In the genomic region with DNA sequence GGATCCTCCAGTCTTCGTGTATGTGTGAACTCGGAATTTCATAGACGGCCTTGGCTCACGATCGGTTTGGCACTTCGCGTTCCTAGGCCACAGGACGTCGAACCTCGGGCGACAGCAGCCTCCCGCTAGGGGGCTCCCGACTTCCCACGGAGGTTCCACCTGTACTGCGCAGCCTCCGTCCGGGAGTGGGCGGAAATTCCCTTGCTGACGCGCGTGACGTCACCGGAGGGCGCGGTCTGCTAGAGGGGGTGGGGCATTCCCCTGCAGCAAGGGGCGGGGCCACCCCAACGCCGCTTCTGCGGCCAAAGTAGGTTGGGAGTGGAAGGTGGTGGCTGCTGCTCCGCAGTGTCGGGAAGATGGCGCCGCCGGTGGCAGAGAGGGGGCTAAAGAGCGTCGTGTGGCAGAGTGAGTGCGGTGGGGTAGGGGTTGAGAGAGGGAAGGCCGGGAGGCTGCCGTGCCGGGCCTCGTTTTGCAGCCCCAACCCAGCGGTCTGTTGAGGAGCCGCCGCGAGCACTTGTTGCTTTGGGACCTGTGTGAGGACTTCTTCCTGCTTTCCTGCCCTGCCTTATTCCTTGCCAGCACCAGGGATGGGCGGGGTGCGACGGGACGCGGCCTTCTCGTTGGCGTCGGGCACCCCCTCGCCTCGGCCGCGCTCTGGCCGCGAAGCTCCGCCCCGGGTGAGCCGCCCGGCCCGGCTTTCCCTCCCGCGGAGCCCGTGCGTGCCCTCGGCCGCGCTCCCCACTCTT, we compare ENCODE assay signal across 1 cellular context.
A peak's percentile ranks its signal among the peaks of the same experiment; 100 is the strongest.
TF ChIP-seq lines count a peak whose summit lies in the region.

A gene with protein sequence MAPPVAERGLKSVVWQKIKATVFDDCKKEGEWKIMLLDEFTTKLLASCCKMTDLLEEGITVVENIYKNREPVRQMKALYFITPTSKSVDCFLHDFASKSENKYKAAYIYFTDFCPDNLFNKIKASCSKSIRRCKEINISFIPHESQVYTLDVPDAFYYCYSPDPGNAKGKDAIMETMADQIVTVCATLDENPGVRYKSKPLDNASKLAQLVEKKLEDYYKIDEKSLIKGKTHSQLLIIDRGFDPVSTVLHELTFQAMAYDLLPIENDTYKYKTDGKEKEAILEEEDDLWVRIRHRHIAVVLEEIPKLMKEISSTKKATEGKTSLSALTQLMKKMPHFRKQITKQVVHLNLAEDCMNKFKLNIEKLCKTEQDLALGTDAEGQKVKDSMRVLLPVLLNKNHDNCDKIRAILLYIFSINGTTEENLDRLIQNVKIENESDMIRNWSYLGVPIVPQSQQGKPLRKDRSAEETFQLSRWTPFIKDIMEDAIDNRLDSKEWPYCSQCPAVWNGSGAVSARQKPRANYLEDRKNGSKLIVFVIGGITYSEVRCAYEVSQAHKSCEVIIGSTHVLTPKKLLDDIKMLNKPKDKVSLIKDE (plus strand): TSS at position 293 of the 746 bp plus-strand sequence. CDS start 64 bp downstream, at position 357.

TF ChIP-seq in HepG2, 621 proteins besides CTCF, POLR2A, EP300 and RAD21 (continued from another document and continues in another):
- TF ChIP-seq HMGXB3 (CRISPR knock-in tag; IDR thresholded peaks at IDR 0.05; ENCODE audit: borderline replicate concordance), result peak; percentile 79
- TF ChIP-seq KDM2A (CRISPR knock-in tag; IDR thresholded peaks at IDR 0.05; ENCODE audit: borderline replicate concordance, low read depth), result peak; percentile 88; the same call in 1 of the 2 replicates
- no peak; the same call in 1 of the 2 replicates for TF ChIP-seq CENPBD1 (CRISPR knock-in tag; IDR thresholded peaks at IDR 0.05; ENCODE audit: borderline replicate concordance, low read depth)
- TF ChIP-seq TARDBP (CRISPR knock-in tag; IDR thresholded peaks at IDR 0.05), result peak; percentile 32; the same call in 1 of the 2 replicates
- TF ChIP-seq MED8 (CRISPR knock-in tag; IDR thresholded peaks at IDR 0.05; ENCODE audit: insufficient replicate concordance), result no peak
- 0 out of 2 replicates have a peak, but pooled peaks have one; percentile 27 for TF ChIP-seq KDM1A (CRISPR knock-in tag; IDR thresholded peaks at IDR 0.05)
- TF ChIP-seq ZNF263 (CRISPR knock-in tag; IDR thresholded peaks at IDR 0.05), result 0 out of 2 replicates have a peak, but pooled peaks have one; percentile 19
- TF ChIP-seq ZMYM4 (CRISPR knock-in tag; IDR thresholded peaks at IDR 0.05), result peak; percentile 100
- TF ChIP-seq SYNCRIP (IDR thresholded peaks at IDR 0.05; ENCODE audit: insufficient read depth, low read depth, low read length), result no peak
- TF ChIP-seq, protein P1, sequence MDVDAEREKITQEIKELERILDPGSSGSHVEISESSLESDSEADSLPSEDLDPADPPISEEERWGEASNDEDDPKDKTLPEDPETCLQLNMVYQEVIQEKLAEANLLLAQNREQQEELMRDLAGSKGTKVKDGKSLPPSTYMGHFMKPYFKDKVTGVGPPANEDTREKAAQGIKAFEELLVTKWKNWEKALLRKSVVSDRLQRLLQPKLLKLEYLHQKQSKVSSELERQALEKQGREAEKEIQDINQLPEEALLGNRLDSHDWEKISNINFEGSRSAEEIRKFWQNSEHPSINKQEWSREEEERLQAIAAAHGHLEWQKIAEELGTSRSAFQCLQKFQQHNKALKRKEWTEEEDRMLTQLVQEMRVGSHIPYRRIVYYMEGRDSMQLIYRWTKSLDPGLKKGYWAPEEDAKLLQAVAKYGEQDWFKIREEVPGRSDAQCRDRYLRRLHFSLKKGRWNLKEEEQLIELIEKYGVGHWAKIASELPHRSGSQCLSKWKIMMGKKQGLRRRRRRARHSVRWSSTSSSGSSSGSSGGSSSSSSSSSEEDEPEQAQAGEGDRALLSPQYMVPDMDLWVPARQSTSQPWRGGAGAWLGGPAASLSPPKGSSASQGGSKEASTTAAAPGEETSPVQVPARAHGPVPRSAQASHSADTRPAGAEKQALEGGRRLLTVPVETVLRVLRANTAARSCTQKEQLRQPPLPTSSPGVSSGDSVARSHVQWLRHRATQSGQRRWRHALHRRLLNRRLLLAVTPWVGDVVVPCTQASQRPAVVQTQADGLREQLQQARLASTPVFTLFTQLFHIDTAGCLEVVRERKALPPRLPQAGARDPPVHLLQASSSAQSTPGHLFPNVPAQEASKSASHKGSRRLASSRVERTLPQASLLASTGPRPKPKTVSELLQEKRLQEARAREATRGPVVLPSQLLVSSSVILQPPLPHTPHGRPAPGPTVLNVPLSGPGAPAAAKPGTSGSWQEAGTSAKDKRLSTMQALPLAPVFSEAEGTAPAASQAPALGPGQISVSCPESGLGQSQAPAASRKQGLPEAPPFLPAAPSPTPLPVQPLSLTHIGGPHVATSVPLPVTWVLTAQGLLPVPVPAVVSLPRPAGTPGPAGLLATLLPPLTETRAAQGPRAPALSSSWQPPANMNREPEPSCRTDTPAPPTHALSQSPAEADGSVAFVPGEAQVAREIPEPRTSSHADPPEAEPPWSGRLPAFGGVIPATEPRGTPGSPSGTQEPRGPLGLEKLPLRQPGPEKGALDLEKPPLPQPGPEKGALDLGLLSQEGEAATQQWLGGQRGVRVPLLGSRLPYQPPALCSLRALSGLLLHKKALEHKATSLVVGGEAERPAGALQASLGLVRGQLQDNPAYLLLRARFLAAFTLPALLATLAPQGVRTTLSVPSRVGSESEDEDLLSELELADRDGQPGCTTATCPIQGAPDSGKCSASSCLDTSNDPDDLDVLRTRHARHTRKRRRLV (CRISPR knock-in tag; IDR thresholded peaks at IDR 0.05), result no peak
- TF ChIP-seq MBD4 (IDR thresholded peaks at IDR 0.05; ENCODE audit: borderline replicate concordance, low read length), result no peak
- TF ChIP-seq ZZZ3 (CRISPR knock-in tag; IDR thresholded peaks at IDR 0.05; ENCODE audit: borderline replicate concordance), result peak; percentile 30; the same call in 1 of the 2 replicates
- no peak for TF ChIP-seq ZNF850 (CRISPR knock-in tag; conservative IDR thresholded peaks at IDR 0.05)
- TF ChIP-seq ZNF776 (CRISPR knock-in tag; IDR thresholded peaks at IDR 0.05), result no peak
- TF ChIP-seq ZNF777 (CRISPR knock-in tag; IDR thresholded peaks at IDR 0.05), result peak; percentile 100
- TF ChIP-seq ZNF207 (IDR thresholded peaks at IDR 0.05; ENCODE audit: borderline replicate concordance), result no peak
- TF ChIP-seq GATAD2A (CRISPR knock-in tag; IDR thresholded peaks at IDR 0.05), result peak; percentile 73
- no peak; the same call in 1 of the 2 replicates for TF ChIP-seq BORCS8-MEF2B (CRISPR knock-in tag; IDR thresholded peaks at IDR 0.05)
- TF ChIP-seq TERF1 (CRISPR knock-in tag; IDR thresholded peaks at IDR 0.05), result no peak
- TF ChIP-seq TEAD2 (CRISPR knock-in tag; IDR thresholded peaks at IDR 0.05), result no peak
- peak; percentile 43; the same call in 1 of the 2 replicates for TF ChIP-seq MTERF4 (CRISPR knock-in tag; IDR thresholded peaks at IDR 0.05)
- TF ChIP-seq PAXIP1 (CRISPR knock-in tag; conservative IDR thresholded peaks at IDR 0.05), result peak; percentile 50; the same call in 1 of the 2 replicates
- TF ChIP-seq EEA1 (CRISPR knock-in tag; IDR thresholded peaks at IDR 0.05; ENCODE audit: borderline replicate concordance), result no peak
- no peak for TF ChIP-seq SRF (IDR thresholded peaks at IDR 0.05; ENCODE audit: low read depth, low read length)
- peak; percentile 74; the same call in 1 of the 2 replicates for TF ChIP-seq ZNF17 (CRISPR knock-in tag; IDR thresholded peaks at IDR 0.05)
- no peak for TF ChIP-seq ZBTB34 (CRISPR knock-in tag; IDR thresholded peaks at IDR 0.05)
- no peak for TF ChIP-seq ZNF10 (CRISPR knock-in tag; IDR thresholded peaks at IDR 0.05; ENCODE audit: borderline replicate concordance, low read depth)
- peak; percentile 85; the same call in 1 of the 2 replicates for TF ChIP-seq KDM4B (CRISPR knock-in tag; IDR thresholded peaks at IDR 0.05)
- no peak; the same call in 1 of the 2 replicates for TF ChIP-seq ZIK1 (CRISPR knock-in tag; IDR thresholded peaks at IDR 0.05; ENCODE audit: borderline replicate concordance, low read depth)
- no peak for TF ChIP-seq ZC3H13 (CRISPR knock-in tag; IDR thresholded peaks at IDR 0.05)
- peak; percentile 89 for TF ChIP-seq SALL1 (CRISPR knock-in tag; IDR thresholded peaks at IDR 0.05)
- TF ChIP-seq SSRP1 (CRISPR knock-in tag; IDR thresholded peaks at IDR 0.05), result no peak
- TF ChIP-seq ERF (CRISPR knock-in tag; IDR thresholded peaks at IDR 0.05), result peak; percentile 67; the same call in 1 of the 2 replicates
